Comparison of ENCODE assay signal across 8 cellular contexts in genomic region chr16:30052671-30053372, GRCh38. TPM values are rescaled to one million over a fixed set of nuclear protein-coding genes. Genes with fewer than 3 reads are reported as not detected.
DNase-seq lines count a peak whose midpoint lies in the region; ATAC-seq and TF ChIP-seq lines count a peak whose summit lies in the region.

No MANE protein-coding gene starts in this region.

- POLR2A ChIA-PET in A673 (lab: Charles Lee; ENCODE audit: low non-redundant PET): no interaction called here
- POLR2A ChIA-PET in activated CD4-positive, alpha-beta memory T cell treated with anti-CD3 and anti-CD28 coated beads, Interleukin-2, amount 10 ng/mL, durations not matched to agents 7 days and 5 days (lab: Charles Lee): interaction anchor here (0.8 to 7.7 kb wide), 9 partner anchors 8 to 365 kb away, joined by 3 to 111 read pairs (median 4); partner anchors contain the start of genes ALDOA, HIRIP3, INO80E and TAOK2

- peak overlapping the region; percentile 85 for H3K4me3 ChIP-seq in A673 (ENCODE audit: low read depth, low read length, poor library complexity, severe bottlenecking)
- peak overlapping the region; percentile 81 for H3K4me3 ChIP-seq in ectodermal cell (ENCODE audit: insufficient read depth, low read depth, low read length)
- H3K4me3 ChIP-seq in lung: peak overlapping the region; percentile 45

- WGBS in ectodermal cell, 2 experiments: 3 to 4% methylated on average over 55 to 56 of the region's 58 CpGs
- 4 to 5% methylated on average over 55 to 58 of the region's 58 CpGs for WGBS in lung, 2 donors

- peak overlapping the region; percentile 42 for H3K27ac Mint-ChIP-seq in activated CD4-positive, alpha-beta memory T cell treated with anti-CD3 and anti-CD28 coated beads, Interleukin-2, amount 10 ng/mL, durations not matched to agents 7 days and 5 days

- H3K27me3 ChIP-seq in A673 (replicated peaks; ENCODE audit: insufficient read depth, low read depth, low read length, poor library complexity): no peaks in the 10 kb centered on the region
- no peaks in the 10 kb centered on the region for H3K27me3 ChIP-seq in ectodermal cell (ENCODE audit: control insufficient read depth, insufficient read depth, low read length, poor library complexity, severe bottlenecking)
- no peaks in the 10 kb centered on the region for H3K27me3 ChIP-seq in lung (ENCODE audit: control insufficient read depth, insufficient read depth)

- ATAC-seq in GM18909 (IDR thresholded peaks at IDR 0.05; ENCODE audit: poor library complexity, unreplicated experiment): peak; percentile 66
- ATAC-seq in lung (ENCODE audit: insufficient read depth, low FRiP score): peak; percentile 88

- no peaks in the 10 kb centered on the region for H3K27me3 Mint-ChIP-seq in activated CD4-positive, alpha-beta memory T cell treated with anti-CD3 and anti-CD28 coated beads, Interleukin-2, amount 10 ng/mL, durations not matched to agents 7 days and 5 days

- H3K36me3 Mint-ChIP-seq in activated CD4-positive, alpha-beta memory T cell treated with anti-CD3 and anti-CD28 coated beads, Interleukin-2, amount 10 ng/mL, durations not matched to agents 7 days and 5 days (ENCODE audit: low read depth): peaks cover 10% of the 10 kb centered on the region

- intact Hi-C loops in A673 (cut with micrococcal nuclease; ENCODE audit: unreplicated experiment): no loop called here

- H3K27ac ChIP-seq in A673 (ENCODE audit: low read depth, low read length, poor library complexity, severe bottlenecking) (peak overlapping the region; percentile 81), ectodermal cell (ENCODE audit: insufficient read depth, low read depth, low read length, poor library complexity, severe bottlenecking) (no peak overlapping the region), lung (ENCODE audit: low read depth in 1 of 2, low read length in 1 of 2) (peak overlapping the region in 1 of 2 donors; percentile 40)

- H3K4me3 Mint-ChIP-seq in activated CD4-positive, alpha-beta memory T cell treated with anti-CD3 and anti-CD28 coated beads, Interleukin-2, amount 10 ng/mL, durations not matched to agents 7 days and 5 days: peak overlapping the region; percentile 84

- H3K4me1 ChIP-seq in A673 (ENCODE audit: insufficient read depth, low read length, poor library complexity, severe bottlenecking) (peaks cover 9% of the 10 kb centered on the region), ectodermal cell (ENCODE audit: control insufficient read depth, insufficient read depth, low read length) (no peaks in the 10 kb centered on the region), lung (ENCODE audit: control insufficient read depth in 2 of 2, insufficient read depth in 2 of 2, low read length in 2 of 2) (peaks cover 0 to 6% of the 10 kb centered on the region in 2 donors)

- no peaks in the 10 kb centered on the region for H3K9me3 Mint-ChIP-seq in activated CD4-positive, alpha-beta memory T cell treated with anti-CD3 and anti-CD28 coated beads, Interleukin-2, amount 10 ng/mL, durations not matched to agents 7 days and 5 days

- H3K4me1 Mint-ChIP-seq in activated CD4-positive, alpha-beta memory T cell treated with anti-CD3 and anti-CD28 coated beads, Interleukin-2, amount 10 ng/mL, durations not matched to agents 7 days and 5 days: peaks cover 40% of the 10 kb centered on the region

- BruUV-seq in A673 (replicated peaks; lab: Mats Ljungman, UMichigan): no TSS peak

- TF ChIP-seq CTCF in A673 (conservative IDR thresholded peaks at IDR 0.05; ENCODE audit: low read depth, low read length) (no peak), lung (IDR thresholded peaks at IDR 0.05; ENCODE audit: control extremely low read depth, extremely low read depth) (no peak)

- CTCF ChIA-PET in A673 (lab: Charles Lee): interaction anchor here (1.1 kb wide), 1 partner anchor 21 kb away, joined by 3 read pairs; the partner anchor contains the start of gene TLCD3B
- CTCF ChIA-PET in activated CD4-positive, alpha-beta memory T cell treated with anti-CD3 and anti-CD28 coated beads, Interleukin-2, amount 10 ng/mL, durations not matched to agents 7 days and 5 days (lab: Charles Lee): interaction anchor here (0.7 to 1.8 kb wide), 7 partner anchors 10 to 263 kb away, joined by 3 to 7 read pairs (median 4); partner anchors contain the start of genes KIF22 and TBX6

- H3K36me3 ChIP-seq in A673 (ENCODE audit: insufficient read depth, low read length, poor library complexity, severe bottlenecking): peaks cover 13% of the 10 kb centered on the region
- no peaks in the 10 kb centered on the region for H3K36me3 ChIP-seq in ectodermal cell (ENCODE audit: control insufficient read depth, insufficient read depth, low read length)
- H3K36me3 ChIP-seq in lung (ENCODE audit: control insufficient read depth in 2 of 2, insufficient read depth in 2 of 2, low read length in 2 of 2): no peaks in the 10 kb centered on the region

- H3K9me3 ChIP-seq in A673 (ENCODE audit: low read depth, low read length, poor library complexity, severe bottlenecking) (no peaks in the 10 kb centered on the region), ectodermal cell (ENCODE audit: control insufficient read depth, low read length) (no peaks in the 10 kb centered on the region), lung (ENCODE audit: control insufficient read depth in 2 of 2, insufficient read depth in 1 of 2, low read length in 1 of 2) (no peaks in the 10 kb centered on the region)

- peak; percentile 95 for DNase-seq in A673 (ENCODE audit: low spot score)
- peak; percentile 89 for DNase-seq in HPDE6-E6E7 (ENCODE audit: extremely low spot score)
- DNase-seq in NCI-H82 (lab: John Stamatoyannopoulos, UW): peak; percentile 92
- DNase-seq in activated CD4-positive, alpha-beta memory T cell treated with anti-CD3 and anti-CD28 coated beads, Interleukin-2, amount 10 ng/mL, durations not matched to agents 7 days and 5 days: peak; percentile 94
- peak; percentile 94 for DNase-seq in lung (ENCODE audit: low spot score)
- peak; percentile 91 to 94 for DNase-seq in stimulated activated CD4-positive, alpha-beta T cell treated with anti-CD3 and anti-CD28 coated beads, Interleukin-4, amount 100 ng/mL, for 48 hours (ENCODE audit: low read depth in 2 of 2)

RNA-seq across cellular contexts. Expression of gene ALDOA, which starts 12.7 kb away (rescaled TPM):
- total RNA-seq in A673 (2021) (1,552 and 1,729 TPM in 2 replicates), lung (1,000 to 10,000 TPM in 1 of 2 donors, 100 to 1,000 TPM in 1; 265 to 1,167 TPM)
- 1,000 to 10,000 TPM; 1,403 to 1,450 TPM for total RNA-seq in activated CD4-positive, alpha-beta memory T cell treated with anti-CD3 and anti-CD28 coated beads, Interleukin-2, amount 10 ng/mL, durations not matched to agents 7 days and 5 days
- 636 TPM for polyA plus RNA-seq in ectodermal cell (2013, experiment 1 of 4)
- polyA plus RNA-seq in ectodermal cell (2013, experiment 2 of 4): 520 TPM
- 486 TPM for polyA plus RNA-seq in ectodermal cell (2013, experiment 3 of 4)
- 466 TPM for polyA plus RNA-seq in ectodermal cell (2013, experiment 4 of 4)
- 1,000 to 10,000 TPM in 1 of 2 donors, 100 to 1,000 TPM in 1; 756 to 1,371 TPM for polyA plus RNA-seq in lung

RNA-seq across cellular contexts. Expression of gene TLCD3B, which starts 21.8 kb away (rescaled TPM):
- total RNA-seq in A673 (2021) (1.9 and 2.6 TPM in 2 replicates), lung (under 1 TPM in 1 of 2 donors, not detected in 1; 0.43 TPM)
- 1 to 10 TPM; 6.0 to 6.9 TPM for total RNA-seq in activated CD4-positive, alpha-beta memory T cell treated with anti-CD3 and anti-CD28 coated beads, Interleukin-2, amount 10 ng/mL, durations not matched to agents 7 days and 5 days
- polyA plus RNA-seq in ectodermal cell (2013, experiment 1 of 4): 16.4 TPM
- 15.1 TPM for polyA plus RNA-seq in ectodermal cell (2013, experiment 2 of 4)
- 20.6 TPM for polyA plus RNA-seq in ectodermal cell (2013, experiment 3 of 4)
- 18.1 TPM for polyA plus RNA-seq in ectodermal cell (2013, experiment 4 of 4)
- polyA plus RNA-seq in lung: under 1 TPM in 1 of 2 donors, not detected in 1; 0.03 TPM

RNA-seq across cellular contexts. Expression of gene PPP4C, which starts 23.0 kb away (rescaled TPM):
- 122 and 127 TPM in 2 replicates for total RNA-seq in A673 (2021)
- total RNA-seq in activated CD4-positive, alpha-beta memory T cell treated with anti-CD3 and anti-CD28 coated beads, Interleukin-2, amount 10 ng/mL, durations not matched to agents 7 days and 5 days: 100 to 1,000 TPM; 146 to 147 TPM
- 181 TPM for polyA plus RNA-seq in ectodermal cell (2013, experiment 1 of 4)
- 173 TPM for polyA plus RNA-seq in ectodermal cell (2013, experiment 2 of 4)
- polyA plus RNA-seq in ectodermal cell (2013, experiment 3 of 4): 148 TPM
- 151 TPM for polyA plus RNA-seq in ectodermal cell (2013, experiment 4 of 4)
- total RNA-seq in lung: 10 to 100 TPM; 51.7 to 90.7 TPM
- polyA plus RNA-seq in lung: 100 to 1,000 TPM; 113 to 143 TPM

RNA-seq across cellular contexts. Expression of gene C16orf92, which starts 29.8 kb away (rescaled TPM):
- total RNA-seq in A673 (2021) (not detected in 2 replicates), lung (not detected)
- total RNA-seq in activated CD4-positive, alpha-beta memory T cell treated with anti-CD3 and anti-CD28 coated beads, Interleukin-2, amount 10 ng/mL, durations not matched to agents 7 days and 5 days: not detected
- polyA plus RNA-seq in ectodermal cell (2013, experiment 1 of 4): not detected
- not detected for polyA plus RNA-seq in ectodermal cell (2013, experiment 2 of 4)
- not detected for polyA plus RNA-seq in ectodermal cell (2013, experiment 3 of 4)
- not detected for polyA plus RNA-seq in ectodermal cell (2013, experiment 4 of 4)
- polyA plus RNA-seq in lung: not detected

RNA-seq across cellular contexts. Expression of gene TBX6, which starts 38.9 kb away (rescaled TPM):
- total RNA-seq in A673 (2021) (0.49 and 0.85 TPM in 2 replicates), lung (1 to 10 TPM in 1 of 2 donors, under 1 TPM in 1; 0.60 to 1.7 TPM)
- total RNA-seq in activated CD4-positive, alpha-beta memory T cell treated with anti-CD3 and anti-CD28 coated beads, Interleukin-2, amount 10 ng/mL, durations not matched to agents 7 days and 5 days: 1 to 10 TPM; 1.9 to 2.5 TPM
- polyA plus RNA-seq in ectodermal cell (2013, experiment 1 of 4): 3.0 TPM
- 3.0 TPM for polyA plus RNA-seq in ectodermal cell (2013, experiment 2 of 4)
- 4.1 TPM for polyA plus RNA-seq in ectodermal cell (2013, experiment 3 of 4)
- 3.5 TPM for polyA plus RNA-seq in ectodermal cell (2013, experiment 4 of 4)
- 1 to 10 TPM; 1.1 to 1.6 TPM for polyA plus RNA-seq in lung
